Comparison of ENCODE assay signal across 8 cellular contexts in the genomic region with DNA sequence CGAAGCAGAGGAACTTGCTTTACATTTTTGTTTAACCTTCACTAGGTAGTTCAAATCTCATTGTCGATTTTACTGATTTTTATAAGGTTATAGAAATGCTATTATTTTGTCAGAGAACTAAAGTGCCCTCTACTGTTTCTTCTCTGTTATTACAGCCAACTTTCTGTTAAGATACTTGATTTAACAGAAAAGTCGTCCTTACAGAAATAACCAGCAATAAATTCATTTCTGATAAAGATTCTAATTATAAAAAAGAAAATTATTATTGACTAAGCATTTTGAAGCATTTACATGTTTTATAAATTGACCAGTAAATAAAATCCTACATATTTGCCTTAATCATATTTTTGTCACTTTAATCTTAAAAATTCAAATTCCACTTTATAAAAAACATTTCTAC.
DNase-seq lines count a peak whose midpoint lies in the region; TF ChIP-seq lines count a peak whose summit lies in the region.

No MANE protein-coding gene starts in this region.

- H3K27me3 ChIP-seq in BE2C (no peaks in the 10 kb centered on the region), skeletal muscle satellite cell (ENCODE audit: control insufficient read depth, insufficient read depth, low read length) (no peaks in the 10 kb centered on the region)

- no peak overlapping the region for H3K27ac ChIP-seq in HEK293 (ENCODE audit: extremely low read depth, low read depth, low read length)
- no peak overlapping the region for H3K27ac ChIP-seq in RWPE1

- H3K4me3 ChIP-seq in BE2C (ENCODE audit: low read depth, low read length) (no peak overlapping the region), HEK293 (ENCODE audit: low read depth, low read length) (no peak overlapping the region), skeletal muscle satellite cell (ENCODE audit: low read length) (no peak overlapping the region)

- no peaks in the 10 kb centered on the region for H3K9me3 ChIP-seq in BE2C
- no peaks in the 10 kb centered on the region for H3K9me3 ChIP-seq in HEK293 (ENCODE audit: control insufficient read depth, insufficient read depth, low read depth, low read length)
- H3K9me3 ChIP-seq in skeletal muscle satellite cell (replicated peaks; ENCODE audit: low read length) = no peaks in the 10 kb centered on the region

- TF ChIP-seq CTCF in BE2C (IDR thresholded peaks at IDR 0.05; ENCODE audit: low read depth, low read length) (peak; percentile 58; the same call in 1 of the 2 replicates), HEK293 (tag by site-specific recombination; IDR thresholded peaks at IDR 0.05) (no peak), RWPE1 (conservative IDR thresholded peaks at IDR 0.05; ENCODE audit: low read depth) (peak; percentile 80)

- POLR2A ChIA-PET in HEK293 (lab: Yijun Ruan, JAX) = no interaction called here
- POLR2A ChIA-PET in RWPE1 (lab: Yijun Ruan, JAX; ENCODE audit: low non-redundant PET) = no interaction called here

- peak overlapping the region; percentile 61 for H3K9ac ChIP-seq in skeletal muscle satellite cell (ENCODE audit: low read depth, low read length)

- CTCF ChIA-PET in HEK293 (lab: Yijun Ruan, JAX) (interaction anchor here (1.1 to 2.8 kb wide), 2 partner anchors 158 to 465 kb away, joined by 4 to 35 read pairs; no protein-coding TSS in a partner anchor), RWPE1 (lab: Yijun Ruan, JAX) (no interaction called here)

- H3K36me3 ChIP-seq in BE2C = no peaks in the 10 kb centered on the region
- H3K36me3 ChIP-seq in HEK293 (ENCODE audit: control insufficient read depth in 2 of 2, insufficient read depth in 1 of 2, low read length in 2 of 2) = no peaks in the 10 kb centered on the region
- H3K36me3 ChIP-seq in skeletal muscle satellite cell (ENCODE audit: insufficient read depth, low read length) = peaks cover 3% of the 10 kb centered on the region

- peak overlapping the region; percentile 57 for H3K4me2 ChIP-seq in skeletal muscle satellite cell (ENCODE audit: low read length)

- no peaks in the 10 kb centered on the region for H3K4me1 ChIP-seq in BE2C
- H3K4me1 ChIP-seq in HEK293 (ENCODE audit: control insufficient read depth, insufficient read depth, low read length) = no peaks in the 10 kb centered on the region
- H3K4me1 ChIP-seq in skeletal muscle satellite cell (ENCODE audit: control insufficient read depth, insufficient read depth, low read length) = peaks cover 21% of the 10 kb centered on the region

- DNase-seq in BE2C (no peak), RWPE1 (ENCODE audit: low spot score) (peak; percentile 33), fibroblast of peridontal ligament (ENCODE audit: extremely low read depth) (peak; percentile 77), HuH-7 (ENCODE audit: low spot score) (no peak)
- no peak for DNase-seq in activated CD8-positive, alpha-beta memory T cell treated with anti-CD3 and anti-CD28 coated beads for 24 hours
- no peak for DNase-seq in activated CD4-positive, alpha-beta T cell treated with anti-CD3 and anti-CD28 coated beads, Interleukin-2, amount 50 U/mL, for 4 hours

TF ChIP-seq in HEK293, 187 proteins besides CTCF, POLR2A, EP300 and RAD21:
- no peak for TF ChIP-seq WT1 (tag by site-specific recombination; IDR thresholded peaks at IDR 0.05)
- no peak for TF ChIP-seq ZNF548 (tag by site-specific recombination; IDR thresholded peaks at IDR 0.05)
- TF ChIP-seq ZNF184 (tag by site-specific recombination; IDR thresholded peaks at IDR 0.05) = no peak
- TF ChIP-seq, protein P1, sequence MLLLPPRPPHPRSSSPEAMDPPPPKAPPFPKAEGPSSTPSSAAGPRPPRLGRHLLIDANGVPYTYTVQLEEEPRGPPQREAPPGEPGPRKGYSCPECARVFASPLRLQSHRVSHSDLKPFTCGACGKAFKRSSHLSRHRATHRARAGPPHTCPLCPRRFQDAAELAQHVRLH (tag by site-specific recombination; IDR thresholded peaks at IDR 0.05) = no peak
- no peak for TF ChIP-seq ZNF16 (tag by site-specific recombination; IDR thresholded peaks at IDR 0.05; ENCODE audit: low read depth)
- 0 out of 2 replicates have a peak, but pooled peaks have one; percentile 50 for TF ChIP-seq ZNF2 (tag by site-specific recombination; IDR thresholded peaks at IDR 0.05)
- no peak for TF ChIP-seq ZNF174 (tag by site-specific recombination; IDR thresholded peaks at IDR 0.05)
- no peak for TF ChIP-seq ZNF843 (tag by site-specific recombination; IDR thresholded peaks at IDR 0.05)
- TF ChIP-seq ZNF169 (tag by site-specific recombination; IDR thresholded peaks at IDR 0.05) = no peak
- TF ChIP-seq SALL2 (tag by site-specific recombination; IDR thresholded peaks at IDR 0.05; ENCODE audit: borderline replicate concordance) = no peak
- TF ChIP-seq ZBTB7A (tag by site-specific recombination; IDR thresholded peaks at IDR 0.05; ENCODE audit: low read depth) = no peak
- peak; percentile 71 for TF ChIP-seq ZNF654 (tag by site-specific recombination; IDR thresholded peaks at IDR 0.05; ENCODE audit: low read depth)
- TF ChIP-seq ZNF202 (tag by site-specific recombination; IDR thresholded peaks at IDR 0.05; ENCODE audit: borderline replicate concordance) = no peak
- no peak for TF ChIP-seq ZNF274 (IDR thresholded peaks at IDR 0.05; ENCODE audit: low read length)
- no peak for TF ChIP-seq ZNF274 (tag by site-specific recombination; IDR thresholded peaks at IDR 0.05; ENCODE audit: borderline replicate concordance)
- TF ChIP-seq, protein P2, sequence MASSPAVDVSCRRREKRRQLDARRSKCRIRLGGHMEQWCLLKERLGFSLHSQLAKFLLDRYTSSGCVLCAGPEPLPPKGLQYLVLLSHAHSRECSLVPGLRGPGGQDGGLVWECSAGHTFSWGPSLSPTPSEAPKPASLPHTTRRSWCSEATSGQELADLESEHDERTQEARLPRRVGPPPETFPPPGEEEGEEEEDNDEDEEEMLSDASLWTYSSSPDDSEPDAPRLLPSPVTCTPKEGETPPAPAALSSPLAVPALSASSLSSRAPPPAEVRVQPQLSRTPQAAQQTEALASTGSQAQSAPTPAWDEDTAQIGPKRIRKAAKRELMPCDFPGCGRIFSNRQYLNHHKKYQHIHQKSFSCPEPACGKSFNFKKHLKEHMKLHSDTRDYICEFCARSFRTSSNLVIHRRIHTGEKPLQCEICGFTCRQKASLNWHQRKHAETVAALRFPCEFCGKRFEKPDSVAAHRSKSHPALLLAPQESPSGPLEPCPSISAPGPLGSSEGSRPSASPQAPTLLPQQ (tag by site-specific recombination; IDR thresholded peaks at IDR 0.05) = no peak
- TF ChIP-seq, protein P3, sequence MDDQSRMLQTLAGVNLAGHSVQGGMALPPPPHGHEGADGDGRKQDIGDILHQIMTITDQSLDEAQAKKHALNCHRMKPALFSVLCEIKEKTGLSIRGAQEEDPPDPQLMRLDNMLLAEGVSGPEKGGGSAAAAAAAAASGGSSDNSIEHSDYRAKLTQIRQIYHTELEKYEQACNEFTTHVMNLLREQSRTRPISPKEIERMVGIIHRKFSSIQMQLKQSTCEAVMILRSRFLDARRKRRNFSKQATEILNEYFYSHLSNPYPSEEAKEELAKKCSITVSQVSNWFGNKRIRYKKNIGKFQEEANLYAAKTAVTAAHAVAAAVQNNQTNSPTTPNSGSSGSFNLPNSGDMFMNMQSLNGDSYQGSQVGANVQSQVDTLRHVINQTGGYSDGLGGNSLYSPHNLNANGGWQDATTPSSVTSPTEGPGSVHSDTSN (CRISPR knock-in tag; IDR thresholded peaks at IDR 0.05) = no peak

Comparison
In these comparisons a context has a peak if more than half of its experiments do, and no peak if none do; other contexts are left out.
1. DNase-seq: peak in RWPE1 (single experiment) and fibroblast of peridontal ligament (single experiment); none in BE2C (single experiment), activated CD8-positive, alpha-beta memory T cell treated with anti-CD3 and anti-CD28 coated beads for 24 hours (single experiment), activated CD4-positive, alpha-beta T cell treated with anti-CD3 and anti-CD28 coated beads, Interleukin-2, amount 50 U/mL, for 4 hours (0 of 2) and HuH-7 (single experiment).